ENCODE assay signal across 15 cellular contexts in the genomic region with DNA sequence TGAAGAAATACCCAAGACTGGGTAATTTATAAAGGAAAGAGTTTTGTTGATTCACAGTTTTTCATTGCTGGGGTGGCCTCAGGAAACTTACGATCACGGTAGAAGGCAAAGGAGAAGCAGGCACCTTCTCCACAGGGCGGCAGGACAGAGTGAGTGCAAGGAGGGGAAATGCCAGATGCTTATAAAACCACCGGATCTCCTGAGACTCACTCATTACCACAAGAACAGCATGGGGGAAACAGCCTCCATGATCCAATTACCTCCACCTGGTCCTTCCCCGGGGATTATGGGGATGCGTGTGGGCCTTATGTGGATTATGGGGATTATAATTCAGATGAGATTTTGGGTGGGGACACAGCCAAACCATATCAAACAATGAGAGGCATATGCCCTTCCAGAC. TPM values are rescaled to one million over a fixed set of nuclear protein-coding genes. Genes with fewer than 3 reads are reported as not detected.
DNase-seq lines count a peak whose midpoint lies in the region; ATAC-seq lines count a peak whose summit lies in the region.
"Had no signal": no experiment of that assay in that cellular context is flagged by ENCODE, and none has a peak within 500 bp of the region (broad histone marks: within the 10 kb centered on the region; RNA-seq: fewer than 3 reads in every experiment).

No MANE protein-coding gene starts in this region.

- ATAC-seq in HG03469 (IDR thresholded peaks at IDR 0.05; ENCODE audit: unreplicated experiment) (no peak), GM19023 (IDR thresholded peaks at IDR 0.05; ENCODE audit: unreplicated experiment) (no peak)
- ATAC-seq: A549, HCT116, K562 had no signal

- DNase-seq in Daoy (ENCODE audit: low read depth) (peak; percentile 46), NCI-H524 treated with DMSO at 0.1 percent for 48 hours (lab: John Stamatoyannopoulos, UW) (peak; percentile 2), SK-N-DZ (ENCODE audit: low spot score) (peak; percentile 33), NCI-H510A (lab: John Stamatoyannopoulos, UW) (no peak), occipital lobe (lab: John Stamatoyannopoulos, UW) (no peak)
- DNase-seq: BE2C; CD8-positive, alpha-beta memory T cell; DMS79 treated with DMSO at 0.1 percent for 48 hours; GF-D8 had no signal

RNA-seq across cellular contexts. Expression of a gene that starts 18.5 kb away (rescaled TPM):
- 2.9 and 3.5 TPM in 2 replicates for total RNA-seq in Daoy (2014; rRNA removed; shearing (Covaris generic))
- polyA plus RNA-seq in SK-N-DZ (2014; cell fraction: cytosol; rRNA removed) = 9.4 and 11.3 TPM in 2 replicates
- 6.0 and 7.0 TPM in 2 replicates for polyA plus RNA-seq in SK-N-DZ (2014; cell fraction: nucleus; rRNA removed)
- total RNA-seq in occipital lobe = 52.4 TPM
- total RNA-seq: CD8-positive, alpha-beta memory T cell; K562 had no signal
- polyA plus RNA-seq: A549, AG04450, K562 had no signal

Comparison
In these comparisons a context has a peak if more than half of its experiments do, and no peak if none do; other contexts are left out.
1. DNase-seq: peak in Daoy (single experiment), NCI-H524 treated with DMSO at 0.1 percent for 48 hours (single experiment) and SK-N-DZ (single experiment); none in NCI-H510A (single experiment) and occipital lobe (single experiment).
2. RNA of a gene that starts 18.5 kb away (total RNA-seq): 52.4 TPM in occipital lobe (single experiment); 2.9 to 3.5 TPM in Daoy; every median in the first group is over 10 times any median in the second.